ENCODE assay signal across 22 cellular contexts in genomic region chr11:87422566-87422965, GRCh38.
A peak's percentile ranks its signal among the peaks of the same experiment; 100 is the strongest.
DNase-seq lines count a peak whose midpoint lies in the region; ATAC-seq and TF ChIP-seq lines count a peak whose summit lies in the region.
"Had no signal": no experiment of that assay in that cellular context is flagged by ENCODE, and none has a peak within 500 bp of the region (broad histone marks: within the 10 kb centered on the region; RNA-seq: fewer than 3 reads in every experiment).

No MANE protein-coding gene starts in this region.

- DNase-seq in HPDE6-E6E7 (ENCODE audit: extremely low spot score) (peak; percentile 48), RPMI7951 (ENCODE audit: low read depth) (peak; percentile 66), epithelial cell of prostate (ENCODE audit: low read depth, low spot score) (no peak), neuronal stem cell (ENCODE audit: low spot score) (no peak), psoas muscle (no peak), germinal center (ENCODE audit: low spot score) (no peak)
- DNase-seq: activated CD4-positive, alpha-beta T cell treated with anti-CD3 and anti-CD28 coated beads for 36 hours; activated naive CD8-positive, alpha-beta T cell treated with anti-CD3 and anti-CD28 coated beads for 36 hours; BE2C; GF-D8; immature natural killer cell; naive B cell; NCI-H187 treated with DMSO at 0.1 percent for 48 hours; NCI-H2227 treated with DMSO at 0.1 percent for 48 hours; pancreas; stimulated activated CD4-positive, alpha-beta T cell treated with anti-CD3 and anti-CD28 coated beads, Interleukin-2, amount 100 ng/mL, for 24 hours; stimulated activated naive CD8-positive, alpha-beta T cell treated with anti-CD3 and anti-CD28 coated beads, Interleukin-15, Interleukin-2, amounts not matched to agents 100 U/mL and 50 U/mL, for 24 hours had no signal

- H4K8ac ChIP-seq in neuronal stem cell (ENCODE audit: low read depth, low read length): no peak overlapping the region

- H3K79me1 ChIP-seq in neuronal stem cell (ENCODE audit: low read depth, low read length): no peaks in the 10 kb centered on the region

- intact Hi-C loops in psoas muscle (cut with DNase I): loop anchor here in 1 of 2 donors (5.0 to 10.0 kb wide), 2 partner anchors 485 to 558 kb away; no protein-coding TSS in a partner anchor

- H3K36me3 ChIP-seq in neuronal stem cell (replicated peaks in 1 of 2; ENCODE audit: control insufficient read depth in 2 of 2, insufficient read depth in 2 of 2, low read length in 2 of 2): no peaks in the 10 kb centered on the region
- no peaks in the 10 kb centered on the region for H3K36me3 ChIP-seq in psoas muscle (ENCODE audit: insufficient read depth in 1 of 2, low read depth in 1 of 2)
- H3K36me3 ChIP-seq: BE2C, HAP-1, pancreas had no signal

- H3K4me2 ChIP-seq in neuronal stem cell (ENCODE audit: insufficient read depth, low read length, poor library complexity, severe bottlenecking): no peak overlapping the region

- no peaks in the 10 kb centered on the region for H3K27me3 ChIP-seq in neuronal stem cell (ENCODE audit: control insufficient read depth in 3 of 3, insufficient read depth in 3 of 3, low read depth in 1 of 3, low read length in 3 of 3)
- H3K27me3 ChIP-seq in psoas muscle (ENCODE audit: insufficient read depth in 3 of 3, low read length in 2 of 3): no peaks in the 10 kb centered on the region
- H3K27me3 ChIP-seq: pancreas had no signal

- H2AK5ac ChIP-seq in neuronal stem cell (ENCODE audit: low read depth, low read length): no peak overlapping the region

- ATAC-seq in GM18909 (IDR thresholded peaks at IDR 0.05; ENCODE audit: poor library complexity, unreplicated experiment) (no peak), psoas muscle (no peak)
- ATAC-seq: activated CD4-positive, alpha-beta T cell treated with anti-CD3 and anti-CD28 coated beads for 36 hours; esophagus mucosa; GM12878; Panc1; pancreas; stimulated activated naive CD8-positive, alpha-beta T cell treated with anti-CD3 and anti-CD28 coated beads, Interleukin-15, Interleukin-2, amounts not matched to agents 100 U/mL and 50 U/mL, for 24 hours had no signal

- H3K9me3 ChIP-seq in neuronal stem cell (replicated peaks in 1 of 2; ENCODE audit: control insufficient read depth in 2 of 2, insufficient read depth in 1 of 2, low read depth in 1 of 2, low read length in 2 of 2) (no peaks in the 10 kb centered on the region), psoas muscle (no peaks in the 10 kb centered on the region)
- H3K9me3 ChIP-seq: BE2C, HAP-1, pancreas had no signal

- no CpG with 5 or more reads among the region's 3 CpGs for WGBS in neuronal stem cell (ENCODE audit: extremely low coverage in 2 of 2, insufficient read length in 2 of 2, insufficient replicate concordance in 1 of 2), 2 donors
- WGBS in psoas muscle, 3 donors: 75 to 76% (median 76%) methylated on average over 3 of the region's 3 CpGs

- no peak overlapping the region for H3K18ac ChIP-seq in neuronal stem cell (ENCODE audit: low read length)

- no peak overlapping the region for H4K91ac ChIP-seq in neuronal stem cell (ENCODE audit: low read depth, low read length, poor library complexity)

- no peak overlapping the region for H3K14ac ChIP-seq in neuronal stem cell (ENCODE audit: low read length)

- H2BK12ac ChIP-seq in neuronal stem cell (ENCODE audit: low read length): no peak overlapping the region

- no peak overlapping the region for H3K23ac ChIP-seq in neuronal stem cell (ENCODE audit: low read depth, low read length, poor library complexity)

- H3K4ac ChIP-seq in neuronal stem cell (ENCODE audit: low read length): no peak overlapping the region

- H3K27ac ChIP-seq in epithelial cell of prostate (peak overlapping the region; percentile 24), neuronal stem cell (replicated peaks; ENCODE audit: low read length) (no peak overlapping the region), psoas muscle (no peak overlapping the region)
- H3K27ac ChIP-seq: pancreas had no signal

- no peak for TF ChIP-seq CTCF in psoas muscle (IDR thresholded peaks at IDR 0.05)

- H3K4me3 ChIP-seq in neuronal stem cell (ENCODE audit: low read length in 2 of 2): no peak overlapping the region
- H3K4me3 ChIP-seq in psoas muscle: no peak overlapping the region
- H3K4me3 ChIP-seq: GM12878, HAP-1, pancreas had no signal

- H2AFZ ChIP-seq in neuronal stem cell (ENCODE audit: low read length): peak overlapping the region; percentile 49

- no peak overlapping the region for H2BK5ac ChIP-seq in neuronal stem cell (ENCODE audit: low read length)

- H2BK15ac ChIP-seq in neuronal stem cell (ENCODE audit: low read length): no peak overlapping the region

- H3K4me1 ChIP-seq in neuronal stem cell (ENCODE audit: control insufficient read depth in 2 of 2, insufficient read depth in 1 of 2, low read depth in 1 of 2, low read length in 2 of 2) (no peaks in the 10 kb centered on the region), psoas muscle (peaks cover 8% of the 10 kb centered on the region)
- H3K4me1 ChIP-seq: BE2C, HAP-1, pancreas had no signal

- H3K9ac ChIP-seq in neuronal stem cell (ENCODE audit: low read depth, low read length, poor library complexity): no peak overlapping the region

- no peak overlapping the region for H2BK120ac ChIP-seq in neuronal stem cell (ENCODE audit: low read depth, low read length)

Comparison
In these comparisons a context has a peak if more than half of its experiments do, and no peak if none do; other contexts are left out.
1. DNase-seq: peak in HPDE6-E6E7 (single experiment) and RPMI7951 (single experiment); none in epithelial cell of prostate (single experiment), neuronal stem cell (single experiment), psoas muscle (0 of 2) and germinal center (single experiment).